17 cellular contexts compared by ENCODE assay signal in the genomic region with DNA sequence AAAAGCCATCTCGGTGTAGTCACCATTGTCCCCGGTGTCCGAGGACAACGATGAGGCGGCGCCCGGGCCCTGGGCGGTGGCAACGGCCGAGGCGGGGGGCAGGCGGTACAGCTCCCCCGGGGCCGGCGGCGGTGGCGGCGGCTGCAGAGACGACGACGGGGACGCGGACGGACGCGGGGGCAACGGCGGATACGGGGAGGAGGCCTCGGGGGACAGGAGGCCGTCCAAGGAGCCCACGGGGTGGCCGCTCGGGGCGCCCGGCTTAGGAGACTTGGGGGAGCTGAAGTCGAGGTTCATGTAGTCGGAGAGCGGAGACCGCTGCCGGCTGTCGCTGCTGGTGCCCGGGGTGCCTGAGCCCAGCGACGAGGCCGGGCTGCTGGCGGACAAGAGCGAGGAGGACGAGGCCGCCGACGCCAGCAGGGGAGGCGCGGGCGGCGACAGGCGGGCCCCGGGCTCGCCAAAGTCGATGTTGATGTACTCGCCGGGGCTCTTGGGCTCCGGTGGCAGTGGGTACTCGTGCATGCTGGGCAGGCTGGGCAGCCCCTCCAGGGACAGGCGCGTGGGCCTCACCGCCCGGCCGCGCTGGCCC. TPM values are rescaled to one million over a fixed set of nuclear protein-coding genes. Genes with fewer than 3 reads are reported as not detected.
DNase-seq lines count a peak whose midpoint lies in the region; ATAC-seq, FAIRE-seq and TF ChIP-seq lines count a peak whose summit lies in the region.
"Had no signal": no experiment of that assay in that cellular context is flagged by ENCODE, and none has a peak within 500 bp of the region (broad histone marks: within the 10 kb centered on the region; RNA-seq: fewer than 3 reads in every experiment).

No MANE protein-coding gene starts in this region.

- intact Hi-C loops in CD8-positive, alpha-beta T cell (cut with DNase I, micrococcal nuclease), result loop anchor here in 1 of 2 experiments (10.0 kb wide), 1 partner anchor 932 kb away; a partner anchor contains a TSS
- intact Hi-C loops in K562 (cut with micrococcal nuclease), result no loop called here
- intact Hi-C loops in thyroid gland (cut with DNase I), result loop anchor here (5.0 to 10.0 kb wide), 3 partner anchors 324 to 818 kb away; no protein-coding TSS in a partner anchor
- intact Hi-C loops in uterus (cut with DNase I; ENCODE audit: low total_unique reads), result loop anchor here (10.0 kb wide), 1 partner anchor 332 kb away; no protein-coding TSS in a partner anchor

- DNase-seq in A549 (ENCODE audit: low read depth in 1 of 2, low spot score in 1 of 2) (no peak), K562 (ENCODE audit: extremely low read depth in 1 of 4, low spot score in 3 of 4) (no peak), thyroid gland (no peak), uterus (no peak), brain microvascular endothelial cell (no peak)
- no peak for DNase-seq in CD8-positive, alpha-beta T cell
- DNase-seq: activated CD8-positive, alpha-beta memory T cell treated with anti-CD3 and anti-CD28 coated beads for 24 hours; activated naive CD4-positive, alpha-beta T cell treated with anti-CD3 and anti-CD28 coated beads, Interleukin-2, amount 50 U/mL, for 16 hours; cortex of kidney; NCI-H510A treated with DMSO at 0.1 percent for 48 hours; stimulated activated CD4-positive, alpha-beta T cell treated with anti-CD3 and anti-CD28 coated beads, Interleukin-4, amount 100 ng/mL, for 1 hour; stimulated activated naive B cell treated with anti-CD40 and anti-IgM and Interleukin-4, amounts not matched to agents 10 μg/mL and 1 μg/mL and 100 μg/mL, for 72 hours had no signal

- no peak for TF ChIP-seq POLR2A in A549 (IDR thresholded peaks at IDR 0.05; ENCODE audit: low read length)
- no peak for TF ChIP-seq POLR2A in K562 (conservative IDR thresholded peaks at IDR 0.05)
- no peak for TF ChIP-seq POLR2A in thyroid gland (IDR thresholded peaks at IDR 0.05)
- no peak for TF ChIP-seq POLR2A in uterus (IDR thresholded peaks at IDR 0.05)

- H3K9ac ChIP-seq in K562 (ENCODE audit: insufficient read depth in 1 of 2, low read depth in 2 of 2, low read length in 2 of 2), result no peak overlapping the region

- POLR2A ChIA-PET in A549 (lab: Yijun Ruan, JAX) (no interaction called here), K562 (lab: Yijun Ruan, JAX) (no interaction called here)
- POLR2A ChIA-PET in CD8-positive, alpha-beta T cell (lab: Charles Lee), result no interaction called here

- FAIRE-seq in A549 (lab: Jason Lieb, UNC), result no peak
- FAIRE-seq in K562 (lab: Jason Lieb, UNC), result no peak
- FAIRE-seq: RCC 7860 had no signal

- H4K20me1 ChIP-seq in K562 (replicated peaks; ENCODE audit: control insufficient read depth, insufficient read depth, low read length), result no peaks in the 10 kb centered on the region; the same call in 1 of the 2 replicates

- peaks cover 41% of the 10 kb centered on the region for H3K4me1 Mint-ChIP-seq in CD8-positive, alpha-beta T cell (ENCODE audit: low read depth)
- peaks cover 27% of the 10 kb centered on the region for H3K4me1 Mint-ChIP-seq in nephron

- no TSS peak for BruUV-seq in K562 (replicated peaks; lab: Mats Ljungman, UMichigan)

- WGBS in A549 (ENCODE audit: missing lambda C conversion rate), result 95% methylated on average over 49 of the region's 70 CpGs
- WGBS in K562 (ENCODE audit: insufficient coverage, low coverage, missing lambda C conversion rate), result 100% methylated on average over 3 of the region's 70 CpGs
- WGBS in thyroid gland, 2 donors, result 97 to 98% methylated on average over 68 to 70 of the region's 70 CpGs

- peak overlapping the region; percentile 89 to 98; a peak in 5 of 6 replicates for H3K27ac ChIP-seq in A549
- no peak overlapping the region for H3K27ac ChIP-seq in CD8-positive, alpha-beta T cell (ENCODE audit: low read depth, low read length)
- H3K27ac ChIP-seq in K562 (ENCODE audit: extremely low read depth, low read depth, low read length), result no peak overlapping the region
- H3K27ac ChIP-seq in thyroid gland, result no peak overlapping the region
- H3K27ac ChIP-seq in uterus, result no peak overlapping the region
- H3K27ac ChIP-seq in brain microvascular endothelial cell, result no peak overlapping the region
- H3K27ac ChIP-seq: C4-2B had no signal

- H3K4me2 ChIP-seq in A549 (peak overlapping the region; percentile 95), K562 (ENCODE audit: insufficient read depth, low read length) (no peak overlapping the region)

- TF ChIP-seq CTCF in A549 (IDR thresholded peaks at IDR 0.05) (no peak), K562 (IDR thresholded peaks at IDR 0.05 in 2 of 3, conservative IDR thresholded peaks at IDR 0.05 in 1 of 3; ENCODE audit: insufficient read depth in 2 of 3, low read depth in 1 of 3, low read length in 3 of 3) (no peak), nephron (IDR thresholded peaks at IDR 0.05; ENCODE audit: unreplicated experiment in 3 of 3) (no peak), thyroid gland (IDR thresholded peaks at IDR 0.05) (no peak), uterus (IDR thresholded peaks at IDR 0.05) (no peak), brain microvascular endothelial cell (IDR thresholded peaks at IDR 0.05; ENCODE audit: low read depth, low read length, missing control alignments) (no peak)
- TF ChIP-seq CTCF in CD8-positive, alpha-beta T cell (IDR thresholded peaks at IDR 0.05), result no peak

- H3K4me3 Mint-ChIP-seq in CD8-positive, alpha-beta T cell, result peak overlapping the region; percentile 61
- peak overlapping the region; percentile 69 to 70 (median 70) for H3K4me3 Mint-ChIP-seq in nephron

- no peaks in the 10 kb centered on the region for H3K27me3 ChIP-seq in CD8-positive, alpha-beta T cell (ENCODE audit: insufficient read depth, low read length)
- H3K27me3 ChIP-seq in K562 (ENCODE audit: control insufficient read depth in 2 of 2, insufficient read depth in 2 of 2, low read length in 2 of 2) (no peaks in the 10 kb centered on the region), thyroid gland (no peaks in the 10 kb centered on the region), uterus (peaks cover 0 to 1% of the 10 kb centered on the region in 2 donors), brain microvascular endothelial cell (replicated peaks) (no peaks in the 10 kb centered on the region)

- H3K4me1 ChIP-seq in A549, result peaks cover 7% of the 10 kb centered on the region
- peaks cover 39% of the 10 kb centered on the region for H3K4me1 ChIP-seq in CD8-positive, alpha-beta T cell (ENCODE audit: insufficient read depth, low read length)
- H3K4me1 ChIP-seq in K562 (replicated peaks in 1 of 2; ENCODE audit: control insufficient read depth in 2 of 2, insufficient read depth in 2 of 2, low read length in 2 of 2), result peaks cover 7 to 37% of the 10 kb centered on the region in 2 experiments; a peak in 3 of 5 replicates
- peaks cover 31 to 63% of the 10 kb centered on the region in 2 donors for H3K4me1 ChIP-seq in thyroid gland
- peaks cover 9 to 16% of the 10 kb centered on the region in 2 donors for H3K4me1 ChIP-seq in uterus

- H3K9me3 ChIP-seq in A549 (no peaks in the 10 kb centered on the region), K562 (replicated peaks; ENCODE audit: control insufficient read depth, insufficient read depth, low read depth, low read length) (no peaks in the 10 kb centered on the region), thyroid gland (no peaks in the 10 kb centered on the region), uterus (no peaks in the 10 kb centered on the region)
- no peaks in the 10 kb centered on the region for H3K9me3 ChIP-seq in CD8-positive, alpha-beta T cell (ENCODE audit: low read length)
- H3K9me3 ChIP-seq: mucosa of descending colon had no signal

- no peaks in the 10 kb centered on the region for H3K27me3 Mint-ChIP-seq in CD8-positive, alpha-beta T cell (ENCODE audit: low read depth)
- peaks cover 13% of the 10 kb centered on the region for H3K27me3 Mint-ChIP-seq in nephron (ENCODE audit: low read depth)
- H3K27me3 Mint-ChIP-seq: stimulated activated naive B cell treated with anti-CD40 and anti-IgM and Interleukin-4, amounts not matched to agents 10 μg/mL and 1 μg/mL and 100 μg/mL, for 72 hours had no signal

- TF ChIP-seq EP300 in A549 (IDR thresholded peaks at IDR 0.05) (no peak), K562 (IDR thresholded peaks at IDR 0.05; ENCODE audit: low read length) (no peak)

- in situ Hi-C loops in K562 (cut with MboI) (no loop called here), brain microvascular endothelial cell (cut with HindIII; ENCODE audit: low pct_ligation_motif_present, low sequenced_read_pairs) (loop anchor here (25.0 kb wide), 1 partner anchor 329 kb away; no protein-coding TSS in a partner anchor)

- H3K9me1 ChIP-seq in K562 (ENCODE audit: control insufficient read depth, insufficient read depth, low read length), result no peaks in the 10 kb centered on the region

- peaks cover 13% of the 10 kb centered on the region for H3K36me3 Mint-ChIP-seq in CD8-positive, alpha-beta T cell
- H3K36me3 Mint-ChIP-seq in nephron (ENCODE audit: low read depth), result peaks cover 13% of the 10 kb centered on the region

- ATAC-seq in A549, result no peak
- no peak for ATAC-seq in CD8-positive, alpha-beta T cell
- ATAC-seq in K562, result no peak
- ATAC-seq in GM21737 (IDR thresholded peaks at IDR 0.05; ENCODE audit: unreplicated experiment), result no peak
- ATAC-seq: mucosa of descending colon; stimulated activated naive B cell treated with anti-CD40 and anti-IgM and Interleukin-4, amounts not matched to agents 10 μg/mL and 1 μg/mL and 100 μg/mL, for 72 hours had no signal

- peak overlapping the region; percentile 57 for H3K27ac Mint-ChIP-seq in CD8-positive, alpha-beta T cell
- H3K27ac Mint-ChIP-seq in nephron, result no peak overlapping the region
- H3K27ac Mint-ChIP-seq: stimulated activated naive B cell treated with anti-CD40 and anti-IgM and Interleukin-4, amounts not matched to agents 10 μg/mL and 1 μg/mL and 100 μg/mL, for 72 hours had no signal

- no peak overlapping the region for H2AFZ ChIP-seq in K562 (ENCODE audit: low read depth, low read length)

- CTCF ChIA-PET in A549 (lab: Yijun Ruan, JAX) (interaction anchor here (0.8 to 4.2 kb wide), 8 partner anchors 324 to 821 kb away, joined by 3 to 15 read pairs (median 3); no protein-coding TSS in a partner anchor), K562 (lab: Yijun Ruan, JAX; ENCODE audit: low intra/inter-chr PET ratio) (no interaction called here)
- CTCF ChIA-PET in CD8-positive, alpha-beta T cell (lab: Charles Lee), result interaction anchor here (1.5 kb wide), 1 partner anchor 18 kb away, joined by 4 read pairs; no protein-coding TSS in a partner anchor

- peak overlapping the region; percentile 89 for H3K4me3 ChIP-seq in A549
- H3K4me3 ChIP-seq in CD8-positive, alpha-beta T cell (ENCODE audit: low read depth, low read length), result no peak overlapping the region
- H3K4me3 ChIP-seq in K562, result no peak overlapping the region
- H3K4me3 ChIP-seq in thyroid gland (replicated peaks in 1 of 3), result no peak overlapping the region
- peak overlapping the region in 1 of 2 donors; percentile 45 for H3K4me3 ChIP-seq in uterus
- no peak overlapping the region for H3K4me3 ChIP-seq in brain microvascular endothelial cell (ENCODE audit: low read depth, low read length)
- H3K4me3 ChIP-seq: mucosa of descending colon had no signal

- H3K36me3 ChIP-seq in CD8-positive, alpha-beta T cell (ENCODE audit: insufficient read depth, low read length), result no peaks in the 10 kb centered on the region
- H3K36me3 ChIP-seq in K562 (ENCODE audit: control insufficient read depth, insufficient read depth, low read length) (no peaks in the 10 kb centered on the region), thyroid gland (peaks cover 18 to 28% of the 10 kb centered on the region in 2 donors), uterus (no peaks in the 10 kb centered on the region), brain microvascular endothelial cell (replicated peaks) (peaks cover 17% of the 10 kb centered on the region)

- peaks cover 34% of the 10 kb centered on the region for H3K79me2 ChIP-seq in K562 (ENCODE audit: control insufficient read depth, insufficient read depth, low read length)

- no peaks in the 10 kb centered on the region for H3K9me3 Mint-ChIP-seq in CD8-positive, alpha-beta T cell
- H3K9me3 Mint-ChIP-seq in nephron, result no peaks in the 10 kb centered on the region

- TF ChIP-seq RAD21 in A549 (conservative IDR thresholded peaks at IDR 0.05 in 1 of 2, IDR thresholded peaks at IDR 0.05 in 1 of 2) (no peak), K562 (CRISPR knock-in tag; conservative IDR thresholded peaks at IDR 0.05 in 1 of 2, IDR thresholded peaks at IDR 0.05 in 1 of 2) (no peak)

RNA-seq across cellular contexts. Expression of a gene that starts 3.5 kb away (rescaled TPM):
- polyA plus RNA-seq in A549 (2011; rRNA removed) (12.3 and 15.6 TPM in 2 replicates), A549 (2017; fragmentation: RNase III; extraction: RNeasy Plus Mini Kit Qiagen cat#74134 plus additional on column Dnase treatment) (3.9 to 5.2 TPM (median 4.8 TPM) in 3 replicates), K562 (2011; rRNA removed) (0.47 and 0.49 TPM in 2 replicates), K562 (2014; fragmentation: Illumina TruSeq; extraction: Trizol) (0.83 and 1.1 TPM in 2 replicates), K562 (2014; fragmentation: Nextera tagmentation; extraction: Ambion mirVana) (under 1 TPM; 0.53 to 0.63 TPM), K562 (2014; rRNA removed) (1.2 and 1.3 TPM in 2 replicates)
- 7.6 and 12.9 TPM in 2 replicates for polyA plus RNA-seq in A549 (2012; cell fraction: cytosol; rRNA removed)
- 10.8 and 17.5 TPM in 2 replicates for polyA plus RNA-seq in A549 (2012; cell fraction: nucleus; rRNA removed)
- polyA minus RNA-seq in A549 (2011; rRNA and poly(A)+ RNA removed), result 11.7 and 12.6 TPM in 2 replicates
- 100 to 1,000 TPM; 197 to 201 TPM for total RNA-seq in CD8-positive, alpha-beta T cell
- 1.6 and 2.0 TPM in 2 replicates for total RNA-seq in K562 (2011; cell fraction: chromatin; rRNA removed; ENCODE audit: low replicate concordance)
- total RNA-seq in K562 (2011; cell fraction: nucleolus; rRNA removed), result 2.4 and 2.7 TPM in 2 replicates
- total RNA-seq in K562 (2011; cell fraction: nucleoplasm; rRNA removed), result 1.5 and 1.7 TPM in 2 replicates
- total RNA-seq in K562 (2014; rRNA removed) (1.2 and 1.4 TPM in 2 replicates), K562 (2014; rRNA removed; fragmentation: Illumina TruSeq; extraction: Trizol) (0.51 and 0.54 TPM in 2 replicates), K562 (2015; rRNA removed; fragmentation: Illumina TruSeq; extraction: Trizol) (0.36 and 0.41 TPM in 2 replicates), K562 (2021) (3.9 and 4.6 TPM in 2 replicates), thyroid gland (10 to 100 TPM; 12.9 to 29.1 (median 17.6) TPM), uterus (10 to 100 TPM in 2 of 4 donors, 1 to 10 TPM in 2; 6.5 to 20.3 (median 11.7) TPM)
- 0.22 and 0.63 TPM in 2 replicates for polyA plus RNA-seq in K562 (2011; cell fraction: cytosol; rRNA removed)
- 0.56 and 1.0 TPM in 2 replicates for polyA plus RNA-seq in K562 (2011; cell fraction: nucleus; rRNA removed)
- 1.6 and 2.8 TPM in 2 replicates for polyA plus RNA-seq in K562 (2012)
- polyA minus RNA-seq in K562 (2011; rRNA and poly(A)+ RNA removed), result 0.46 and 0.66 TPM in 2 replicates
- 1.0 and 1.5 TPM in 2 replicates for polyA minus RNA-seq in K562 (2011; cell fraction: cytosol; rRNA and poly(A)+ RNA removed)
- 2.0 and 2.2 TPM in 2 replicates for polyA minus RNA-seq in K562 (2011; cell fraction: nucleus; rRNA and poly(A)+ RNA removed)

Comparison
In these comparisons a context has a peak if more than half of its experiments do, and no peak if none do; other contexts are left out.
1. H3K27ac ChIP-seq: peak in A549 (2 of 2); none in CD8-positive, alpha-beta T cell (single experiment), K562 (single experiment), thyroid gland (0 of 3), uterus (0 of 2) and brain microvascular endothelial cell (single experiment).
2. RNA of a gene that starts 3.5 kb away (total RNA-seq): 197 to 201 TPM in CD8-positive, alpha-beta T cell; 12.9 to 29.1 TPM in thyroid gland, 6.5 to 20.3 TPM in uterus and 0.36 to 4.6 TPM in K562; every median in the first group is over 4 times any median in the second.